In the genomic region with DNA sequence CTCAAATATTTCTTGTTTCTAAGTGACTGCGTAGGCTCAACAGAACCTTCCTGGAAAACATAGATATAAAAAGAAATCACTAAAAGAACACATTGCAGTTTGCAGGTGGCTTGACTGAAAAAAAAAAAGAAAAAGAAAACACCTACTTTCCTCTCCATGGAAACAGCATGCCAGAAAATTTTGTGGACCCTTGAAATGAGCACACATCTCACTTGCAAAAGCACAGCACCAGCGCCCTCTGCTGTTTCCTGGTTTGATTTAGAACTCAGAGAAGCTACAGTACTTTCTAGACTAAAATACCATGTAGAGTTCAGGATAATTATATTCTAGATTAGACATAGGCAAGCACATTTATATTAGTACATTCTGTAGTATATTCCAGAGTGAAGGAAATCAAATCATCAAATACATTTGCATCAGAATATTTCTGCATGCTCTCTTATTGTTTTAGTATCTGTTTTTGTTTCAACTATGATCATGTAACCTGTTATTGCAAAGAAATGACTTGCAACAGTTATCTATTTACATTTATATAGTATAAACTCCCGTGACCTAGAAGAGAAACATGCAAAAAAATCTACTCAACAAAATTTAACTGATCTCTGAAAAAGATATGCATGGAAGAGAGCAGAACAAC, we compare ENCODE assay signal across 8 cellular contexts. TPM values are rescaled to one million over a fixed set of nuclear protein-coding genes. Genes with fewer than 3 reads are reported as not detected.
DNase-seq lines count a peak whose midpoint lies in the region; ATAC-seq, FAIRE-seq and TF ChIP-seq lines count a peak whose summit lies in the region.

No MANE protein-coding gene starts in this region.

- WGBS in lower leg skin, 2 donors = 32 to 37% methylated on average over 3 of the region's 3 CpGs

- in situ Hi-C loops in GM13977 (cut with MboI; ENCODE audit: low pct_unique_long_range_greater_than_20kb, low sequenced_read_pairs, unreplicated experiment) = loop anchor here (25.0 kb wide), 3 partner anchors 362 to 738 kb away; partner anchors contain the start of gene GJB2

- intact Hi-C loops in lower leg skin (cut with DNase I; ENCODE audit: low total_unique reads) = loop anchor here (10.0 kb wide), 1 partner anchor 430 kb away; no protein-coding TSS in a partner anchor

- TF ChIP-seq CTCF in GM13977 (IDR thresholded peaks at IDR 0.05; ENCODE audit: extremely low read depth, insufficient read depth, missing control alignments) (peak; percentile 81), lower leg skin (IDR thresholded peaks at IDR 0.05) (no peak)

- peak; percentile 36 for FAIRE-seq in colon (lab: Jason Lieb, UNC)

- DNase-seq in A172 (ENCODE audit: low spot score) (peak; percentile 53), GM13977 (ENCODE audit: low spot score) (peak; percentile 56), NCI-H524 (lab: John Stamatoyannopoulos, UW) (peak; percentile 93 to 95), lower leg skin (ENCODE audit: low spot score in 2 of 2) (peak; percentile 75 to 90)
- DNase-seq in activated CD4-positive, alpha-beta T cell treated with anti-CD3 and anti-CD28 coated beads for 4 hours = peak; percentile 69 to 76
- peak; percentile 38 to 70 (median 59) for DNase-seq in stimulated activated CD4-positive, alpha-beta T cell treated with anti-CD3 and anti-CD28 coated beads, TNF-alpha, amount 100 ng/mL, for 24 hours (ENCODE audit: low read depth in 3 of 3)

- no peak overlapping the region for H3K4me3 ChIP-seq in lower leg skin (ENCODE audit: low read depth, poor library complexity, severe bottlenecking)

- no peak for ATAC-seq in HG03135 (IDR thresholded peaks at IDR 0.05; ENCODE audit: unreplicated experiment)

- TF ChIP-seq POLR2A in lower leg skin (IDR thresholded peaks at IDR 0.05) = no peak

RNA-seq across cellular contexts. Expression of gene XPO4, which starts 22.3 kb away (rescaled TPM):
- 19.3 and 25.0 TPM in 2 replicates for total RNA-seq in A172 (2014; rRNA removed; shearing (Covaris generic))
- 10 to 100 TPM in 3 of 4 donors, 1 to 10 TPM in 1; 8.9 to 16.1 (median 13.8) TPM for total RNA-seq in lower leg skin
